ENCODE assay signal across 8 cellular contexts in the genomic region with DNA sequence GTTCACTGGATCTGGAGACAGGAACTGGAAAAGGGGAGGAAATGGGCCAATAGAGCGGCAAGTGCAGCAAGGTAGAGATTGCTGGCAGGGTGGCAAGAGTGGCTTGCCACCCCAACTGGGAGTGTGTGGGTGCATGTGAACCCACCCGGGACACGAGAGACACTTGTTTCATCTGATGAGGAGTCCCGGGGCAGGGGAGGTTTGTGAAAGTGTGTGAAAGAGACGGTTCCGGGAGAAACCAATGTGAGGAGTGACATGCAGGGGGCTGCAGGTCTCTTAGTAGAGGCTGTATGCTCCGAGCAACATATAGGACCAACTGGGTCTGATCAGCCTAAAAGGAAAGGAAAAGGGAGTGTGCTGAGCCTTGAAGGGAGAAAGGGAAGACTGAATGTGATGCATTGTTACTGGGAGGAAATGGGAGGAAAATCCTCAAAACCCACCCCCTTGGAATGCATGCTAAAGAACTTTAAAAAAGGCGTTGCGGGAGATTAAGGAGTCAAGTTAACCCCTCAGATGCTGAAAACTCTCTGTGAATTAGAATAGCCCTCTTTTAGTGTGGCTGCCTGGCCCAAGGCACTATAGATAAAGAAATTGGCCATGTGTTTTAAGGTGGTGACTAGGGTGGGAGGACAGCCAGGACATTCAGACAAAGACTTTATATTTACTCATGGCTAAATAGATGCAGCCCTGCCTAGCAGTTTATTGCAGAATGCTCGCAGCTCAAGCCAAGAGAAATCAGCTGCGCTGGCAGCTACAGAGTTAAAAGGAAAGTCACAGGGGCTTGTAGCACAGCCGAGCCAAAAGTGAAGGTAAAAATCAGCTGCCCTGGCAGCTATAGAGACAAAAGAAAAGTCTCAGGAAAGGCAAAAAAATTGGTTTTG. TPM values are rescaled to one million over a fixed set of nuclear protein-coding genes. Genes with fewer than 3 reads are reported as not detected.
DNase-seq lines count a peak whose midpoint lies in the region; ATAC-seq, FAIRE-seq and TF ChIP-seq lines count a peak whose summit lies in the region.

No MANE protein-coding gene starts in this region.

- no peaks in the 10 kb centered on the region for H3K9me3 Mint-ChIP-seq in glutamatergic neuron (ENCODE audit: unreplicated experiment)

- ATAC-seq in HG03103 (IDR thresholded peaks at IDR 0.05; ENCODE audit: low read depth, unreplicated experiment), result peak; percentile 53
- no peak for ATAC-seq in HG03469 (IDR thresholded peaks at IDR 0.05; ENCODE audit: unreplicated experiment)

- H3K4me1 Mint-ChIP-seq in glutamatergic neuron (ENCODE audit: low read depth, unreplicated experiment), result peaks cover under 1% of the 10 kb centered on the region

- no peak overlapping the region for H3K4me3 Mint-ChIP-seq in glutamatergic neuron (ENCODE audit: unreplicated experiment)

- peak; percentile 83 for DNase-seq in COLO829 (ENCODE audit: low spot score)
- peak; percentile 52 for DNase-seq in choroid plexus epithelial cell (ENCODE audit: low read depth)
- no peak for DNase-seq in glutamatergic neuron
- DNase-seq in HK-2 (ENCODE audit: unreplicated experiment), result no peak
- DNase-seq in HTR-8/SVneo (ENCODE audit: insufficient read length, low spot score), result no peak

- TF ChIP-seq CTCF in choroid plexus epithelial cell (conservative IDR thresholded peaks at IDR 0.05; ENCODE audit: low read depth, low read length), result no peak
- no peak for TF ChIP-seq CTCF in glutamatergic neuron (IDR thresholded peaks at IDR 0.05; ENCODE audit: partially characterized antibody, unreplicated experiment)

- no peaks in the 10 kb centered on the region for H3K27me3 Mint-ChIP-seq in glutamatergic neuron (ENCODE audit: unreplicated experiment)

- no peak for FAIRE-seq in HTR-8/SVneo (lab: Jason Lieb, UNC)

- H3K4me3 ChIP-seq in choroid plexus epithelial cell (ENCODE audit: low read depth, low read length) (peak overlapping the region; percentile 47), mononuclear cell (ENCODE audit: low read length) (peak overlapping the region; percentile 39)

- H3K27me3 ChIP-seq in mononuclear cell (ENCODE audit: insufficient read depth, low read length), result no peaks in the 10 kb centered on the region

- H3K9me3 ChIP-seq in mononuclear cell (ENCODE audit: low read depth, low read length), result no peaks in the 10 kb centered on the region

- peaks cover 26% of the 10 kb centered on the region for H3K4me1 ChIP-seq in mononuclear cell (ENCODE audit: insufficient read depth, low read length)

- no peak overlapping the region for H3K27ac Mint-ChIP-seq in glutamatergic neuron (ENCODE audit: unreplicated experiment)

- no peaks in the 10 kb centered on the region for H3K36me3 Mint-ChIP-seq in glutamatergic neuron (ENCODE audit: unreplicated experiment)

RNA-seq across cellular contexts. Expression of gene SLC9C1, which starts 9.1 kb away (rescaled TPM):
- total RNA-seq in mononuclear cell, result 0.10 TPM
- not detected for total RNA-seq in glutamatergic neuron (ENCODE audit: unreplicated experiment)

RNA-seq across cellular contexts. Expression of gene CD200, which starts 29.8 kb away (rescaled TPM):
- 6.9 TPM for total RNA-seq in mononuclear cell
- 67.9 TPM for total RNA-seq in glutamatergic neuron (ENCODE audit: unreplicated experiment)

Comparison
In these comparisons a context has a peak if more than half of its experiments do, and no peak if none do; other contexts are left out.
1. DNase-seq: peak in COLO829 (single experiment) and choroid plexus epithelial cell (single experiment); none in glutamatergic neuron (single experiment), HK-2 (single experiment) and HTR-8/SVneo (single experiment).